11 cellular contexts compared by ENCODE assay signal in genomic region chr13:32905864-32906180, GRCh38.
DNase-seq lines count a peak whose midpoint lies in the region; ATAC-seq and TF ChIP-seq lines count a peak whose summit lies in the region.
"Had no signal": no experiment of that assay in that cellular context is flagged by ENCODE, and none has a peak within 500 bp of the region (broad histone marks: within the 10 kb centered on the region; RNA-seq: fewer than 3 reads in every experiment).

No MANE protein-coding gene starts in this region.

- WGBS in right cardiac atrium: 38% methylated on average over 4 of the region's 4 CpGs
- WGBS in transverse colon (ENCODE audit: low coverage in 1 of 2), 2 donors: 40 to 51% methylated on average over 2 to 4 of the region's 4 CpGs
- WGBS in right lobe of liver (ENCODE audit: insufficient coverage, low coverage, low lambda C conversion rate, missing lambda C conversion rate): 55% methylated on average over 4 of the region's 4 CpGs

- TF ChIP-seq CTCF in activated CD8-positive, alpha-beta T cell treated with anti-CD3 and anti-CD28 coated beads for 36 hours (IDR thresholded peaks at IDR 0.05): no peak
- no peak for TF ChIP-seq CTCF in transverse colon (IDR thresholded peaks at IDR 0.05)
- TF ChIP-seq CTCF in right lobe of liver (IDR thresholded peaks at IDR 0.05): no peak

- DNase-seq in activated naive CD4-positive, alpha-beta T cell treated with anti-CD3 and anti-CD28 coated beads, Interleukin-2, amount 50 U/mL, for 72 hours (ENCODE audit: low spot score in 2 of 2): no peak
- no peak for DNase-seq in activated naive CD4-positive, alpha-beta T cell treated with Interleukin-2 at 50 U/mL for 16 hours
- DNase-seq in activated CD8-positive, alpha-beta T cell treated with anti-CD3 and anti-CD28 coated beads for 36 hours: no peak
- DNase-seq in right cardiac atrium (peak in 2 of 3 donors; percentile 40 to 59), transverse colon (peak; percentile 10), right lobe of liver (no peak), KG1 (lab: John Stamatoyannopoulos, UW) (no peak), RKO (ENCODE audit: low spot score) (no peak)
- DNase-seq: GOT3; stimulated activated naive CD4-positive, alpha-beta T cell had no signal

- POLR2A ChIA-PET in activated CD8-positive, alpha-beta T cell treated with anti-CD3 and anti-CD28 coated beads for 36 hours (lab: Charles Lee): no interaction called here

- H3K27ac Mint-ChIP-seq in activated naive CD4-positive, alpha-beta T cell treated with anti-CD3 and anti-CD28 coated beads, Interleukin-2, amount 50 U/mL, for 72 hours: peak overlapping the region; percentile 74 to 89
- peak overlapping the region; percentile 95 for H3K27ac Mint-ChIP-seq in activated CD8-positive, alpha-beta T cell treated with anti-CD3 and anti-CD28 coated beads for 36 hours
- H3K27ac Mint-ChIP-seq: B cell had no signal

- CTCF ChIA-PET in activated CD8-positive, alpha-beta T cell treated with anti-CD3 and anti-CD28 coated beads for 36 hours (lab: Charles Lee): interaction anchor here (0.9 to 1.4 kb wide), 2 partner anchors 28 to 248 kb away, joined by 3 read pairs; no protein-coding TSS in a partner anchor

- no peak overlapping the region for H3K4me3 ChIP-seq in right cardiac atrium (ENCODE audit: low read length)
- no peak overlapping the region for H3K4me3 ChIP-seq in transverse colon
- H3K4me3 ChIP-seq in right lobe of liver: no peak overlapping the region

- peaks cover 0 to 16% of the 10 kb centered on the region in 2 donors for H3K36me3 Mint-ChIP-seq in activated naive CD4-positive, alpha-beta T cell treated with anti-CD3 and anti-CD28 coated beads, Interleukin-2, amount 50 U/mL, for 72 hours
- no peaks in the 10 kb centered on the region for H3K36me3 Mint-ChIP-seq in activated CD8-positive, alpha-beta T cell treated with anti-CD3 and anti-CD28 coated beads for 36 hours (ENCODE audit: low read depth)

- TF ChIP-seq POLR2A in transverse colon (IDR thresholded peaks at IDR 0.05) (no peak), right lobe of liver (IDR thresholded peaks at IDR 0.05) (no peak)

- no peaks in the 10 kb centered on the region for H3K9me3 ChIP-seq in right cardiac atrium (ENCODE audit: control insufficient read depth, low read length)
- no peaks in the 10 kb centered on the region for H3K9me3 ChIP-seq in transverse colon
- no peaks in the 10 kb centered on the region for H3K9me3 ChIP-seq in right lobe of liver

- intact Hi-C loops in activated CD8-positive, alpha-beta T cell treated with anti-CD3 and anti-CD28 coated beads for 36 hours (cut with micrococcal nuclease): loop anchor here (5.0 to 10.0 kb wide), 2 partner anchors 114 to 321 kb away; partner anchors contain the start of gene PDS5B
- intact Hi-C loops in right cardiac atrium (cut with DNase I): no loop called here
- intact Hi-C loops in transverse colon (cut with DNase I; ENCODE audit: low total_unique reads): no loop called here
- intact Hi-C loops in right lobe of liver (cut with DNase I): no loop called here

- no peaks in the 10 kb centered on the region for H3K27me3 ChIP-seq in right cardiac atrium (ENCODE audit: control insufficient read depth, insufficient read depth)
- no peaks in the 10 kb centered on the region for H3K27me3 ChIP-seq in transverse colon
- H3K27me3 ChIP-seq in right lobe of liver: no peaks in the 10 kb centered on the region

- in situ Hi-C loops in transverse colon (cut with MboI; ENCODE audit: low pct_ligation_motif_present in 1 of 4, low pct_unique_long_range_greater_than_20kb in 1 of 4, low sequenced_read_pairs in 3 of 4): no loop called here

- no peak for ATAC-seq in activated naive CD4-positive, alpha-beta T cell treated with anti-CD3 and anti-CD28 coated beads, Interleukin-2, amount 50 U/mL, for 72 hours
- no peak for ATAC-seq in activated CD8-positive, alpha-beta T cell treated with anti-CD3 and anti-CD28 coated beads for 36 hours
- ATAC-seq in right cardiac atrium: no peak
- no peak for ATAC-seq in right lobe of liver

- peaks cover 28% of the 10 kb centered on the region for H3K4me1 Mint-ChIP-seq in activated CD8-positive, alpha-beta T cell treated with anti-CD3 and anti-CD28 coated beads for 36 hours (ENCODE audit: low read depth)

- peak overlapping the region; percentile 16 for H3K4me3 Mint-ChIP-seq in activated CD8-positive, alpha-beta T cell treated with anti-CD3 and anti-CD28 coated beads for 36 hours

- peaks cover 2% of the 10 kb centered on the region for H3K27me3 Mint-ChIP-seq in activated CD8-positive, alpha-beta T cell treated with anti-CD3 and anti-CD28 coated beads for 36 hours

- peaks cover 0 to 12% of the 10 kb centered on the region in 2 donors for H3K9me3 Mint-ChIP-seq in activated naive CD4-positive, alpha-beta T cell treated with anti-CD3 and anti-CD28 coated beads, Interleukin-2, amount 50 U/mL, for 72 hours
- no peaks in the 10 kb centered on the region for H3K9me3 Mint-ChIP-seq in activated CD8-positive, alpha-beta T cell treated with anti-CD3 and anti-CD28 coated beads for 36 hours

- H3K4me1 ChIP-seq in right cardiac atrium (ENCODE audit: control insufficient read depth, insufficient read depth, low read length): no peaks in the 10 kb centered on the region
- H3K4me1 ChIP-seq in transverse colon: peaks cover 0 to 11% (median 0%) of the 10 kb centered on the region in 4 donors
- H3K4me1 ChIP-seq in right lobe of liver: no peaks in the 10 kb centered on the region

- no peak for TF ChIP-seq EP300 in transverse colon (IDR thresholded peaks at IDR 0.05; ENCODE audit: low read depth)

- no peak overlapping the region for H3K27ac ChIP-seq in right cardiac atrium (ENCODE audit: low read length)
- no peak overlapping the region for H3K27ac ChIP-seq in transverse colon
- no peak overlapping the region for H3K27ac ChIP-seq in right lobe of liver

- H3K36me3 ChIP-seq in transverse colon: no peaks in the 10 kb centered on the region
- H3K36me3 ChIP-seq in right lobe of liver: no peaks in the 10 kb centered on the region

Comparison
In these comparisons a context has a peak if more than half of its experiments do, and no peak if none do; other contexts are left out.
1. DNase-seq: peak in right cardiac atrium (2 of 3) and transverse colon (single experiment); none in activated naive CD4-positive, alpha-beta T cell treated with anti-CD3 and anti-CD28 coated beads, Interleukin-2, amount 50 U/mL, for 72 hours (0 of 2), activated naive CD4-positive, alpha-beta T cell treated with Interleukin-2 at 50 U/mL for 16 hours (single experiment), activated CD8-positive, alpha-beta T cell treated with anti-CD3 and anti-CD28 coated beads for 36 hours (single experiment), right lobe of liver (0 of 3), KG1 (single experiment) and RKO (single experiment).